In genomic region chr20:5234158-5234557, GRCh38 we compare ENCODE assay signal across 21 cellular contexts.
"Had no signal": no experiment of that assay in that cellular context is flagged by ENCODE, and none has a peak within 500 bp of the region (broad histone marks: within the 10 kb centered on the region; RNA-seq: fewer than 3 reads in every experiment).

No MANE protein-coding gene starts in this region.

- DNase-seq: activated CD4-positive, alpha-beta memory T cell treated with anti-CD3 and anti-CD28 coated beads, Interleukin-2, amount 10 ng/mL, durations not matched to agents 7 days and 5 days; activated CD4-positive, alpha-beta T cell treated with anti-CD3 and anti-CD28 coated beads for 36 hours; activated CD4-positive, alpha-beta T cell treated with anti-CD3 and anti-CD28 coated beads, Interleukin-2, amount 50 U/mL, for 1 hour; activated CD4-positive, CD25-positive, alpha-beta regulatory T cell; activated gamma-delta T cell; activated naive CD4-positive, alpha-beta T cell treated with anti-CD3 and anti-CD28 coated beads for 36 hours; activated T-cell treated with anti-CD3 and anti-CD28 coated beads for 4 hours; activated T-cell treated with anti-CD3 and anti-CD28 coated beads, Interleukin-2, amount 50 U/mL, for 48 hours; amygdala; Kasumi-1; NCI-H1092; NCI-H1930; NCI-H345; NCI-H510A; NCI-H526 treated with DMSO at 0.1 percent for 48 hours; PC-9; SHP77 treated with DMSO at 0.1 percent for 48 hours; T-helper 17 cell; T-helper 9 cell had no signal

- ATAC-seq: activated CD4-positive, alpha-beta T cell treated with anti-CD3 and anti-CD28 coated beads for 36 hours; activated T-helper 17 cell treated with anti-CD3 and anti-CD28 coated beads, Interleukin-2, amount 50 U/mL, for 72 hours; K562; T-helper 17 cell had no signal
